Comparison of ENCODE assay signal across 10 cellular contexts in genomic region chr2:55839182-55839819, GRCh38.
DNase-seq lines count a peak whose midpoint lies in the region; ATAC-seq lines count a peak whose summit lies in the region.
"Had no signal": no experiment of that assay in that cellular context is flagged by ENCODE, and none has a peak within 500 bp of the region (broad histone marks: within the 10 kb centered on the region; RNA-seq: fewer than 3 reads in every experiment).

No MANE protein-coding gene starts in this region.

- no peak overlapping the region for H3K9ac ChIP-seq in iPS-20b (ENCODE audit: low read depth, low read length)

- H3K9me3 ChIP-seq in iPS-20b (ENCODE audit: insufficient read depth, low read depth, low read length): no peaks in the 10 kb centered on the region
- H3K9me3 ChIP-seq: neutrophil had no signal

- peak overlapping the region; percentile 30; the same call in 1 of the 2 replicates for H3K4me3 ChIP-seq in iPS-20b (ENCODE audit: low read length)

- DNase-seq in NCI-H2171 treated with DMSO at 0.1 percent for 48 hours (lab: John Stamatoyannopoulos, UW) (peak; percentile 9), NCI-H2171 (lab: John Stamatoyannopoulos, UW) (no peak), SHP77 treated with DMSO at 0.1 percent for 48 hours (lab: John Stamatoyannopoulos, UW) (peak; percentile 98), LoVo (ENCODE audit: low spot score) (no peak), glomerular visceral epithelial cell (ENCODE audit: extremely low spot score) (no peak)
- DNase-seq in activated T-cell treated with anti-CD3 and anti-CD28 coated beads, Interleukin-2, amount 50 U/mL, for 1 hour: no peak
- DNase-seq: stimulated activated naive CD4-positive, alpha-beta T cell treated with Interleukin-2 at 50 U/mL for 16 hours had no signal

- H3K4me1 ChIP-seq in iPS-20b (ENCODE audit: insufficient read depth, low read length): peaks cover 12% of the 10 kb centered on the region

- H3K27me3 ChIP-seq in iPS-20b (ENCODE audit: insufficient read depth, low read length): no peaks in the 10 kb centered on the region
- H3K27me3 ChIP-seq: neutrophil had no signal

- no peak for ATAC-seq in HG02973 (IDR thresholded peaks at IDR 0.05; ENCODE audit: unreplicated experiment)

- H3K36me3 ChIP-seq in iPS-20b (ENCODE audit: insufficient read depth, low read depth, low read length): no peaks in the 10 kb centered on the region
- H3K36me3 ChIP-seq: neutrophil had no signal

- H3K27ac ChIP-seq in iPS-20b (ENCODE audit: low read length): no peak overlapping the region
- H3K27ac ChIP-seq: neutrophil had no signal

Comparison
In these comparisons a context has a peak if more than half of its experiments do, and no peak if none do; other contexts are left out.
1. DNase-seq: peak in NCI-H2171 treated with DMSO at 0.1 percent for 48 hours (single experiment) and SHP77 treated with DMSO at 0.1 percent for 48 hours (single experiment); none in NCI-H2171 (single experiment), activated T-cell treated with anti-CD3 and anti-CD28 coated beads, Interleukin-2, amount 50 U/mL, for 1 hour (single experiment), LoVo (single experiment) and glomerular visceral epithelial cell (single experiment).